29 cellular contexts compared by ENCODE assay signal in the genomic region with DNA sequence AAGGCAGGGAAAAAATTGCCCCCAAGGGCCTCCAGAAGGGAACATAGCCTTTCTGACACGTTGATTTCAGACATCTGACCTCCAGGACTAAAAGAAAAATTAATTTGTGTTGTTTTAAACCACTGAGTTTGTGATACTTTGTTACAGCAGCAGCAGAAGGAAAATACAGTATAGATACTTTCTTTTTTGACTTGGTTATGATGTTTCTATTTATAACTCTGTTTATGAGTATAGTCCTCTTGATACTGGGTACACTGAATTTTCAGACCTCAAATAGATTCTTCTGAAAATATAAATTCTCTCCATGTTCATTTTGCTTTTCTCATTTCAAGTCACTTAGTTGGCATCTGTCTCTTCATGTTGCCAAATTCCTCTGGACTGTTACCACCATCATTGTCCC. TPM values are rescaled to one million over a fixed set of nuclear protein-coding genes. Genes with fewer than 3 reads are reported as not detected.
"Had no signal": no experiment of that assay in that cellular context is flagged by ENCODE, and none has a peak within 500 bp of the region (broad histone marks: within the 10 kb centered on the region; RNA-seq: fewer than 3 reads in every experiment).

No MANE protein-coding gene starts in this region.

- H3K4me3 ChIP-seq: Peyer's patch, SJSA1 had no signal

- H3K27me3 ChIP-seq: Peyer's patch had no signal

- H3K9me3 ChIP-seq: Peyer's patch, SJSA1, SK-N-SH had no signal

- H3K36me3 ChIP-seq: Peyer's patch, SJSA1 had no signal

- H3K9me2 ChIP-seq: SK-N-SH had no signal

- DNase-seq: Karpas-422, NCI-H1048, NCI-H1092 treated with DMSO at 0.1 percent for 48 hours, NCI-H1105 treated with DMSO at 0.1 percent for 48 hours, NCI-H1417, NCI-H1436, NCI-H146, NCI-H1694, NCI-H187, NCI-H1930, NCI-H2029 treated with DMSO at 0.1 percent for 48 hours, NCI-H2081 treated with DMSO at 0.1 percent for 48 hours, NCI-H2107, NCI-H2171, NCI-H226, NCI-H446 treated with DMSO at 0.1 percent for 48 hours, NCI-H510A, NCI-H524, NCI-H526, NCI-H69, NCI-H748 treated with DMSO at 0.1 percent for 48 hours, NCI-H82, Peyer's patch, Right ventricle myocardium superior, RPMI8226, SHP77 treated with DMSO at 0.1 percent for 48 hours, SK-N-SH, SW 1271 had no signal

- H3K4me1 ChIP-seq: Peyer's patch, SJSA1 had no signal

- H3K9ac ChIP-seq: SK-N-SH had no signal

- H3K4me2 ChIP-seq: SK-N-SH had no signal

- H3K27ac ChIP-seq: Peyer's patch, SJSA1 had no signal

RNA-seq across cellular contexts. Expression of a gene that starts 44.4 kb away (rescaled TPM):
- total RNA-seq: SJSA1 had no signal
